In genomic region chr21:44874497-44875331, GRCh38 we compare ENCODE assay signal across 8 cellular contexts. TPM values are rescaled to one million over a fixed set of nuclear protein-coding genes. Genes with fewer than 3 reads are reported as not detected.
DNase-seq lines count a peak whose midpoint lies in the region; ATAC-seq, FAIRE-seq and TF ChIP-seq lines count a peak whose summit lies in the region.

No MANE protein-coding gene starts in this region.

- in situ Hi-C loops in mammary epithelial cell (cut with MboI; ENCODE audit: low sequenced_read_pairs in 2 of 2) = no loop called here

- H3K27me3 ChIP-seq in BLaER1 (peaks cover 12% of the 10 kb centered on the region; the same call in 1 of the 2 replicates), PC-9 (ENCODE audit: insufficient read depth, low read depth) (no peaks in the 10 kb centered on the region), mammary epithelial cell (ENCODE audit: insufficient read depth, low read length) (no peaks in the 10 kb centered on the region), keratinocyte (ENCODE audit: control insufficient read depth, extremely low read depth, insufficient read depth, low read length) (no peaks in the 10 kb centered on the region)

- H2AFZ ChIP-seq in PC-9 (peak overlapping the region; percentile 77), mammary epithelial cell (ENCODE audit: low read depth, low read length) (peak overlapping the region; percentile 90), keratinocyte (ENCODE audit: control insufficient read depth, low read length) (peak overlapping the region; percentile 85)

- FAIRE-seq in keratinocyte (lab: Jason Lieb, UNC) = no peak

- H3K4me3 ChIP-seq in BLaER1 (peak overlapping the region; percentile 85), PC-9 (peak overlapping the region; percentile 75), mammary epithelial cell (replicated peaks in 1 of 3; ENCODE audit: insufficient read depth in 1 of 3, low read depth in 2 of 3, low read length in 3 of 3) (peak overlapping the region; percentile 71 to 86 (median 75)), keratinocyte (ENCODE audit: control insufficient read depth in 2 of 3, extremely low read depth in 1 of 3, insufficient read depth in 2 of 3, low read depth in 1 of 3, low read length in 3 of 3) (peak overlapping the region; percentile 74 to 92 (median 82))

- H3K4me1 ChIP-seq in BLaER1 (peaks cover 69% of the 10 kb centered on the region), PC-9 (replicated peaks; ENCODE audit: insufficient read depth) (peaks cover 54% of the 10 kb centered on the region), mammary epithelial cell (ENCODE audit: insufficient read depth, low read length) (peaks cover 43% of the 10 kb centered on the region), keratinocyte (ENCODE audit: control insufficient read depth, extremely low read depth, insufficient read depth, low read length) (peaks cover 47% of the 10 kb centered on the region)

- H4K20me1 ChIP-seq in BLaER1 (peaks cover 34% of the 10 kb centered on the region), PC-9 (ENCODE audit: insufficient read depth) (peaks cover 18% of the 10 kb centered on the region), mammary epithelial cell (ENCODE audit: insufficient read depth, low read length) (no peaks in the 10 kb centered on the region), keratinocyte (ENCODE audit: control insufficient read depth, extremely low read depth, insufficient read depth, low read length) (peaks cover 26% of the 10 kb centered on the region)

- peak overlapping the region; percentile 91 for H3K27ac ChIP-seq in BLaER1
- H3K27ac ChIP-seq in PC-9 = peak overlapping the region; percentile 87
- peak overlapping the region; percentile 61 for H3K27ac ChIP-seq in mammary epithelial cell (ENCODE audit: insufficient read depth, low read depth, low read length)
- peak overlapping the region; percentile 69 for H3K27ac ChIP-seq in keratinocyte (ENCODE audit: control insufficient read depth, insufficient read depth, low read length)

- H3K9me2 ChIP-seq in PC-9 (ENCODE audit: insufficient read depth) = no peaks in the 10 kb centered on the region

- H3K9ac ChIP-seq in BLaER1 (peak overlapping the region; percentile 90), mammary epithelial cell (ENCODE audit: insufficient read depth, low read length) (peak overlapping the region; percentile 67), keratinocyte (ENCODE audit: control insufficient read depth, extremely low read depth, insufficient read depth, low read length) (peak overlapping the region; percentile 76)

- H3K36me3 ChIP-seq in BLaER1 (0 out of 2 replicates have a peak, but pooled peaks cover 6% of the 10 kb centered on the region), PC-9 (ENCODE audit: low read depth) (no peaks in the 10 kb centered on the region), mammary epithelial cell (ENCODE audit: insufficient read depth, low read length) (no peaks in the 10 kb centered on the region), keratinocyte (ENCODE audit: control insufficient read depth in 2 of 2, extremely low read depth in 1 of 2, insufficient read depth in 2 of 2, low read length in 2 of 2) (no peaks in the 10 kb centered on the region)

- dilution Hi-C loops in mammary epithelial cell (cut with HindIII; ENCODE audit: low sequenced_read_pairs) (loop anchor here (10.0 kb wide), 1 partner anchor 70 kb away; the partner anchor contains the start of gene UBE2G2), keratinocyte (cut with MboI; ENCODE audit: extremely low pct_ligation_motif_present, low sequenced_read_pairs) (no loop called here)

- 5% methylated on average over 31 of the region's 49 CpGs for WGBS in mammary epithelial cell (ENCODE audit: low coverage, missing lambda C conversion rate)

- H3F3A ChIP-seq in PC-9 (ENCODE audit: insufficient read depth, low read depth) = peaks cover 48% of the 10 kb centered on the region

- H3K9me3 ChIP-seq in BLaER1 (no peaks in the 10 kb centered on the region), PC-9 (ENCODE audit: insufficient read depth, low read depth) (no peaks in the 10 kb centered on the region), mammary epithelial cell (replicated peaks; ENCODE audit: insufficient read depth, low read length) (no peaks in the 10 kb centered on the region), keratinocyte (ENCODE audit: control insufficient read depth, low read depth, low read length) (no peaks in the 10 kb centered on the region)

- POLR2A ChIA-PET in PC-9 (lab: Charles Lee; ENCODE audit: unreplicated experiment) = no interaction called here

- peak in 1 of 2 experiments; percentile 51 for DNase-seq in PC-9
- DNase-seq in mammary epithelial cell = peak; percentile 37
- no peak for DNase-seq in keratinocyte (ENCODE audit: low read depth, low spot score)
- DNase-seq in stimulated activated CD4-positive, alpha-beta T cell treated with anti-CD3 and anti-CD28 coated beads, Interleukin-15, amount 100 ng/mL, for 24 hours = peak; percentile 50
- DNase-seq in NCI-H2196 (lab: John Stamatoyannopoulos, UW; ENCODE audit: unreplicated experiment) = no peak

- peak; percentile 0 for ATAC-seq in GM21381 (IDR thresholded peaks at IDR 0.05; ENCODE audit: unreplicated experiment)
- ATAC-seq in GM19351 (IDR thresholded peaks at IDR 0.05; ENCODE audit: unreplicated experiment) = no peak

- intact Hi-C loops in PC-9 (cut with micrococcal nuclease; ENCODE audit: unreplicated experiment) (loop anchor here (2.0 to 5.0 kb wide), 3 partner anchors 38 to 74 kb away; partner anchors contain the start of genes SUMO3 and UBE2G2), mammary epithelial cell (cut with micrococcal nuclease) (loop anchor here (1.0 to 5.0 kb wide), 2 partner anchors 57 to 74 kb away; partner anchors contain the start of gene SUMO3)

- CTCF ChIA-PET in PC-9 (lab: Charles Lee) (interaction anchor here (0.5 kb wide), 1 partner anchor 936 kb away, joined by 10 read pairs; no protein-coding TSS in a partner anchor), mammary epithelial cell (lab: Charles Lee; ENCODE audit: low non-redundant PET) (interaction anchor here (0.6 kb wide), 1 partner anchor 100 kb away, joined by 3 read pairs; no protein-coding TSS in a partner anchor)

- H3K79me2 ChIP-seq in PC-9 (ENCODE audit: low read depth) = peaks cover 31% of the 10 kb centered on the region
- peaks cover 39% of the 10 kb centered on the region for H3K79me2 ChIP-seq in mammary epithelial cell (ENCODE audit: insufficient read depth, low read length)
- H3K79me2 ChIP-seq in keratinocyte (ENCODE audit: control insufficient read depth, insufficient read depth, low read length) = peaks cover 36% of the 10 kb centered on the region

- H3K9me1 ChIP-seq in keratinocyte (ENCODE audit: control insufficient read depth, extremely low read depth, insufficient read depth, low read length) = peaks cover 5% of the 10 kb centered on the region

- H3K4me2 ChIP-seq in BLaER1 (peak overlapping the region; percentile 99), PC-9 (peak overlapping the region; percentile 96), mammary epithelial cell (ENCODE audit: insufficient read depth, low read depth, low read length) (peak overlapping the region; percentile 95), keratinocyte (ENCODE audit: control insufficient read depth, extremely low read depth, insufficient read depth, low read depth, low read length) (peak overlapping the region; percentile 95)

- TF ChIP-seq CTCF in PC-9 (conservative IDR thresholded peaks at IDR 0.05) (no peak), mammary epithelial cell (conservative IDR thresholded peaks at IDR 0.05 in 1 of 2, IDR thresholded peaks at IDR 0.05 in 1 of 2; ENCODE audit: extremely low read depth in 1 of 2, insufficient read depth in 1 of 2, low read depth in 1 of 2, low read length in 2 of 2) (no peak), keratinocyte (optimal IDR thresholded peaks at IDR 0.05 in 1 of 3, IDR thresholded peaks at IDR 0.05 in 1 of 3, conservative IDR thresholded peaks at IDR 0.05 in 1 of 3; ENCODE audit: extremely low read depth in 1 of 3, insufficient read depth in 2 of 3, low read length in 3 of 3) (no peak)

- BruUV-seq in PC-9 (replicated peaks; lab: Mats Ljungman, UMichigan) = no TSS peak
- no TSS peak for BruUV-seq in mammary epithelial cell (replicated peaks; lab: Mats Ljungman, UMichigan)

RNA-seq across cellular contexts. Expression of gene PTTG1IP, which starts 1.2 kb away (rescaled TPM):
- total RNA-seq in PC-9 (2021) (162 and 174 TPM in 2 replicates), mammary epithelial cell (100 to 1,000 TPM; 131 to 269 TPM)
- polyA plus RNA-seq in mammary epithelial cell (146 TPM), keratinocyte (132 to 140 TPM (median 137 TPM) in 3 replicates)
- polyA minus RNA-seq in mammary epithelial cell (174 TPM), keratinocyte (69.3 to 118 TPM (median 90.8 TPM) in 3 replicates)
- polyA plus RNA-seq in keratinocyte (2011; ENCODE audit: low read depth) = 97.7 TPM
- polyA plus RNA-seq in keratinocyte (2011; cell fraction: cytosol; rRNA removed) = 114 and 141 TPM in 2 replicates
- 152 and 154 TPM in 2 replicates for polyA plus RNA-seq in keratinocyte (2011; cell fraction: nucleus; rRNA removed)
- polyA plus RNA-seq in keratinocyte (2012; ENCODE audit: low replicate concordance) = 111 and 120 TPM in 2 replicates
- 232 TPM for polyA minus RNA-seq in keratinocyte (2011; cell fraction: cytosol; rRNA and poly(A)+ RNA removed)
- polyA minus RNA-seq in keratinocyte (2011; cell fraction: nucleus; rRNA and poly(A)+ RNA removed) = 92.1 and 106 TPM in 2 replicates

RNA-seq across cellular contexts. Expression of gene ITGB2, which starts 46.0 kb away (rescaled TPM):
- total RNA-seq in PC-9 (2021) = 3.6 and 6.0 TPM in 2 replicates
- 1 to 10 TPM in 1 of 2 donors, not detected in 1; 2.7 TPM for total RNA-seq in mammary epithelial cell
- polyA plus RNA-seq in mammary epithelial cell = 1.8 TPM
- polyA minus RNA-seq in mammary epithelial cell = not detected
- polyA plus RNA-seq in keratinocyte = 0.55 to 0.86 TPM (median 0.72 TPM) in 3 replicates
- not detected for polyA plus RNA-seq in keratinocyte (2011; ENCODE audit: low read depth)
- 0.29 and 1.0 TPM in 2 replicates for polyA plus RNA-seq in keratinocyte (2011; cell fraction: cytosol; rRNA removed)
- 2.0 and 2.7 TPM in 2 replicates for polyA plus RNA-seq in keratinocyte (2011; cell fraction: nucleus; rRNA removed)
- 0.17 and 1.0 TPM in 2 replicates for polyA plus RNA-seq in keratinocyte (2012; ENCODE audit: low replicate concordance)
- 0.40 to 3.1 TPM (median 1.4 TPM) in 3 replicates for polyA minus RNA-seq in keratinocyte
- polyA minus RNA-seq in keratinocyte (2011; cell fraction: cytosol; rRNA and poly(A)+ RNA removed) = 6.5 TPM
- polyA minus RNA-seq in keratinocyte (2011; cell fraction: nucleus; rRNA and poly(A)+ RNA removed) = 3.8 and 6.5 TPM in 2 replicates

RNA-seq across cellular contexts. Expression of gene SUMO3, which starts 56.9 kb away (rescaled TPM):
- total RNA-seq in PC-9 (2021) (79.6 and 81.5 TPM in 2 replicates), mammary epithelial cell (10 to 100 TPM; 58.1 to 58.8 TPM)
- polyA plus RNA-seq in mammary epithelial cell (89.6 TPM), keratinocyte (69.3 to 132 TPM (median 115 TPM) in 3 replicates)
- polyA minus RNA-seq in mammary epithelial cell (52.9 TPM), keratinocyte (62.1 to 83.9 TPM (median 66.2 TPM) in 3 replicates)
- 21.6 TPM for polyA plus RNA-seq in keratinocyte (2011; ENCODE audit: low read depth)
- 134 and 154 TPM in 2 replicates for polyA plus RNA-seq in keratinocyte (2011; cell fraction: cytosol; rRNA removed)
- polyA plus RNA-seq in keratinocyte (2011; cell fraction: nucleus; rRNA removed) = 33.1 and 37.7 TPM in 2 replicates
- polyA plus RNA-seq in keratinocyte (2012; ENCODE audit: low replicate concordance) = 51.1 and 105 TPM in 2 replicates
- 103 TPM for polyA minus RNA-seq in keratinocyte (2011; cell fraction: cytosol; rRNA and poly(A)+ RNA removed)
- 13.4 and 18.2 TPM in 2 replicates for polyA minus RNA-seq in keratinocyte (2011; cell fraction: nucleus; rRNA and poly(A)+ RNA removed)

Comparison
In these comparisons a context has a peak if more than half of its experiments do, and no peak if none do; other contexts are left out.
1. DNase-seq: peak in mammary epithelial cell (single experiment) and stimulated activated CD4-positive, alpha-beta T cell treated with anti-CD3 and anti-CD28 coated beads, Interleukin-15, amount 100 ng/mL, for 24 hours (single experiment); none in keratinocyte (single experiment) and NCI-H2196 (single experiment).
2. Peak in every context shown above with its lines, with median percentiles within 50 percentile points of each other: H3K27ac ChIP-seq, H3K4me2 ChIP-seq, H3K4me3 ChIP-seq, H3K9ac ChIP-seq and H2AFZ ChIP-seq.